Comparison of ENCODE assay signal across 24 cellular contexts in genomic region chr2:148561389-148561788, GRCh38.
"Had no signal": no experiment of that assay in that cellular context is flagged by ENCODE, and none has a peak within 500 bp of the region (broad histone marks: within the 10 kb centered on the region; RNA-seq: fewer than 3 reads in every experiment).

No MANE protein-coding gene starts in this region.

- H3K9ac ChIP-seq: parathyroid adenoma had no signal

- H3K4me1 Mint-ChIP-seq: activated CD4-positive, alpha-beta T cell treated with anti-CD3 and anti-CD28 coated beads, Interleukin-2, amount 10 ng/mL, durations not matched to agents 7 days and 5 days; activated CD8-positive, alpha-beta memory T cell treated with anti-CD3 and anti-CD28 coated beads, Interleukin-2, amount 10 ng/mL, durations not matched to agents 7 days and 5 days had no signal

- H3K79me2 ChIP-seq: parathyroid adenoma had no signal

- H3K27ac Mint-ChIP-seq: activated CD4-positive, alpha-beta T cell treated with anti-CD3 and anti-CD28 coated beads, Interleukin-2, amount 10 ng/mL, durations not matched to agents 7 days and 5 days; activated CD8-positive, alpha-beta memory T cell treated with anti-CD3 and anti-CD28 coated beads, Interleukin-2, amount 10 ng/mL, durations not matched to agents 7 days and 5 days; activated CD8-positive, alpha-beta T cell treated with anti-CD3 and anti-CD28 coated beads for 36 hours; stimulated activated naive CD8-positive, alpha-beta T cell treated with anti-CD3 and anti-CD28 coated beads, Interleukin-15, Interleukin-2, amounts not matched to agents 100 ng/mL and 50 ng/mL, for 24 hours had no signal

- H2AFZ ChIP-seq: parathyroid adenoma had no signal

- H3K27me3 ChIP-seq: body of pancreas, cardiac muscle cell, thyroid gland, upper lobe of right lung had no signal

- DNase-seq: activated CD4-positive, alpha-beta T cell treated with anti-CD3 and anti-CD28 coated beads, Interleukin-2, amount 10 ng/mL, durations not matched to agents 7 days and 5 days; activated CD4-positive, CD25-positive, alpha-beta regulatory T cell treated with anti-CD3 and anti-CD28 coated beads, Interleukin-2, amount 50 U/mL, for 72 hours; activated CD8-positive, alpha-beta memory T cell treated with anti-CD3 and anti-CD28 coated beads, Interleukin-2, amount 10 ng/mL, durations not matched to agents 7 days and 5 days; activated CD8-positive, alpha-beta T cell treated with anti-CD3 and anti-CD28 coated beads for 36 hours; activated effector memory CD4-positive, alpha-beta T cell treated with anti-CD3 and anti-CD28 coated beads, Interleukin-2, amount 50 U/mL, for 16 hours; activated naive CD4-positive, alpha-beta T cell treated with anti-CD3 and anti-CD28 coated beads, Interleukin-2, amount 50 U/mL, for 16 hours; activated T-cell treated with anti-CD3 and anti-CD28 coated beads for 4 hours; anterior cingulate cortex; body of pancreas; heart right ventricle; kidney; lower lobe of right lung; naive thymus-derived CD8-positive, alpha-beta T cell; nucleus accumbens; stimulated activated CD4-positive, alpha-beta T cell treated with anti-CD3 and anti-CD28 coated beads, Interleukin-1b, Interleukin-23, amount 100 ng/mL, for 48 hours; substantia nigra; thyroid gland; upper lobe of right lung had no signal

- H3K4me1 ChIP-seq: body of pancreas, lower lobe of right lung, parathyroid adenoma, thyroid gland, upper lobe of right lung had no signal

- H3K36me3 Mint-ChIP-seq: activated CD8-positive, alpha-beta memory T cell treated with anti-CD3 and anti-CD28 coated beads, Interleukin-2, amount 10 ng/mL, durations not matched to agents 7 days and 5 days had no signal

- H3K9me3 ChIP-seq: lower lobe of right lung, thyroid gland, upper lobe of right lung had no signal

- ATAC-seq: activated CD8-positive, alpha-beta memory T cell treated with anti-CD3 and anti-CD28 coated beads, Interleukin-2, amount 10 ng/mL, durations not matched to agents 7 days and 5 days; activated CD8-positive, alpha-beta T cell treated with anti-CD3 and anti-CD28 coated beads for 36 hours; body of pancreas; lower lobe of right lung; naive thymus-derived CD8-positive, alpha-beta T cell; right cardiac atrium; upper lobe of right lung had no signal

- H3K4me3 Mint-ChIP-seq: activated CD4-positive, alpha-beta T cell treated with anti-CD3 and anti-CD28 coated beads, Interleukin-2, amount 10 ng/mL, durations not matched to agents 7 days and 5 days; activated CD8-positive, alpha-beta memory T cell treated with anti-CD3 and anti-CD28 coated beads, Interleukin-2, amount 10 ng/mL, durations not matched to agents 7 days and 5 days; activated CD8-positive, alpha-beta T cell treated with anti-CD3 and anti-CD28 coated beads for 36 hours; naive thymus-derived CD8-positive, alpha-beta T cell; stimulated activated naive CD8-positive, alpha-beta T cell treated with anti-CD3 and anti-CD28 coated beads, Interleukin-15, Interleukin-2, amounts not matched to agents 100 ng/mL and 50 ng/mL, for 24 hours had no signal

- FAIRE-seq: endometrium, kidney had no signal

- H3K4me3 ChIP-seq: body of pancreas, cardiac muscle cell, heart right ventricle, lower lobe of right lung, thyroid gland, upper lobe of right lung had no signal

- H3K27me3 Mint-ChIP-seq: activated CD8-positive, alpha-beta T cell treated with anti-CD3 and anti-CD28 coated beads for 36 hours; naive thymus-derived CD8-positive, alpha-beta T cell; stimulated activated naive CD8-positive, alpha-beta T cell treated with anti-CD3 and anti-CD28 coated beads, Interleukin-15, Interleukin-2, amounts not matched to agents 100 ng/mL and 50 ng/mL, for 24 hours had no signal

- H3K36me3 ChIP-seq: cardiac muscle cell, heart right ventricle, lower lobe of right lung, thyroid gland, upper lobe of right lung had no signal

- H3K9me3 Mint-ChIP-seq: activated CD4-positive, alpha-beta T cell treated with anti-CD3 and anti-CD28 coated beads, Interleukin-2, amount 10 ng/mL, durations not matched to agents 7 days and 5 days had no signal

- H3K27ac ChIP-seq: body of pancreas, cardiac muscle cell, heart right ventricle, lower lobe of right lung, parathyroid adenoma, thyroid gland, upper lobe of right lung, VCaP had no signal
